In genomic region chr1:149558350-149558825, GRCh38 we compare ENCODE assay signal across 8 cellular contexts. TPM values are rescaled to one million over a fixed set of nuclear protein-coding genes. Genes with fewer than 3 reads are reported as not detected.
DNase-seq lines count a peak whose midpoint lies in the region; ATAC-seq, FAIRE-seq and TF ChIP-seq lines count a peak whose summit lies in the region.
"Not testable (repeated sequence)": the region's sequence is repeated elsewhere in the genome, so short reads cannot be mapped to it uniquely, and the experiment has no call there.

No MANE protein-coding gene starts in this region.

- H3K36me3 Mint-ChIP-seq in activated CD8-positive, alpha-beta T cell treated with anti-CD3 and anti-CD28 coated beads, Interleukin-2, amount 10 ng/mL, durations not matched to agents 7 days and 5 days (ENCODE audit: low read depth): not testable (repeated sequence)

- not testable (repeated sequence) for H2AFZ ChIP-seq in GM12878 (ENCODE audit: control insufficient read depth, low read depth, low read length)

- peak overlapping the region; percentile 70 for H3K4me3 Mint-ChIP-seq in activated CD8-positive, alpha-beta T cell treated with anti-CD3 and anti-CD28 coated beads, Interleukin-2, amount 10 ng/mL, durations not matched to agents 7 days and 5 days
- H3K4me3 Mint-ChIP-seq in stimulated activated naive CD8-positive, alpha-beta T cell treated with anti-CD3 and anti-CD28 coated beads, Interleukin-15, amount 100 ng/mL, for 72 hours: peak overlapping the region; percentile 79 to 80

- not testable (repeated sequence) for ATAC-seq in activated CD8-positive, alpha-beta T cell treated with anti-CD3 and anti-CD28 coated beads, Interleukin-2, amount 10 ng/mL, durations not matched to agents 7 days and 5 days; GM12878; stimulated activated naive CD8-positive, alpha-beta T cell treated with anti-CD3 and anti-CD28 coated beads, Interleukin-15, amount 100 ng/mL, for 72 hours

- H3K27ac ChIP-seq in DOHH2 (ENCODE audit: low read depth, low read length); GM12878 (ENCODE audit: control insufficient read depth, insufficient read depth): not testable (repeated sequence)
- H3K27ac ChIP-seq in skin epidermis: peak overlapping the region in 9 of 21 experiments; percentile 11 to 76 (median 57)

- POLR2A ChIA-PET in activated CD8-positive, alpha-beta T cell treated with anti-CD3 and anti-CD28 coated beads, Interleukin-2, amount 10 ng/mL, durations not matched to agents 7 days and 5 days (lab: Charles Lee); GM12878 (lab: Charles Lee): not testable (repeated sequence)

- not testable (repeated sequence) for H3K9ac ChIP-seq in NT2/D1 (ENCODE audit: insufficient read length, low read depth); GM12878 (ENCODE audit: control insufficient read depth, insufficient read depth, low read length)

- H3F3A ChIP-seq in DOHH2 (ENCODE audit: control insufficient read depth, insufficient read depth): not testable (repeated sequence)

- not testable (repeated sequence) for H4K20me1 ChIP-seq in DOHH2 (ENCODE audit: control insufficient read depth, insufficient read depth, low read depth, low read length); GM12878 (ENCODE audit: control insufficient read depth, insufficient read depth)

- H3K4me2 ChIP-seq in DOHH2 (ENCODE audit: low read length) (peak overlapping the region; percentile 47), GM12878 (ENCODE audit: control insufficient read depth, insufficient read depth) (0 out of 2 replicates have a peak overlapping the region, but pooled peaks have one; percentile 44)

- in situ Hi-C loops in GM12878 (cut with MboI): not testable (repeated sequence)

- TF ChIP-seq RAD21 in GM12878 (IDR thresholded peaks at IDR 0.05; ENCODE audit: insufficient read depth, low read depth, low read length): not testable (repeated sequence)

- not testable (repeated sequence) for H3K4me1 Mint-ChIP-seq in activated CD8-positive, alpha-beta T cell treated with anti-CD3 and anti-CD28 coated beads, Interleukin-2, amount 10 ng/mL, durations not matched to agents 7 days and 5 days (ENCODE audit: low read depth); stimulated activated naive CD8-positive, alpha-beta T cell treated with anti-CD3 and anti-CD28 coated beads, Interleukin-15, amount 100 ng/mL, for 72 hours

- FAIRE-seq in GM12878 (lab: Jason Lieb, UNC): not testable (repeated sequence)

- H3K9me3 ChIP-seq in DOHH2 (ENCODE audit: control insufficient read depth, insufficient read depth, low read length); NT2/D1 (ENCODE audit: insufficient read depth, low read length); GM12878 (replicated peaks; ENCODE audit: control insufficient read depth, insufficient read depth, low read length): not testable (repeated sequence)

- CTCF ChIA-PET in activated CD8-positive, alpha-beta T cell treated with anti-CD3 and anti-CD28 coated beads, Interleukin-2, amount 10 ng/mL, durations not matched to agents 7 days and 5 days (lab: Charles Lee); GM12878 (lab: Yijun Ruan, JAX): not testable (repeated sequence)

- intact Hi-C loops in GM12878 (cut with micrococcal nuclease; ENCODE audit: unreplicated experiment): not testable (repeated sequence)

- SMC1A ChIA-PET in GM12878 (lab: Charles Lee; ENCODE audit: uncharacterized antibody, unreplicated experiment): not testable (repeated sequence)

- not testable (repeated sequence) for H3K27me3 Mint-ChIP-seq in activated CD8-positive, alpha-beta T cell treated with anti-CD3 and anti-CD28 coated beads, Interleukin-2, amount 10 ng/mL, durations not matched to agents 7 days and 5 days (ENCODE audit: low read depth); stimulated activated naive CD8-positive, alpha-beta T cell treated with anti-CD3 and anti-CD28 coated beads, Interleukin-15, amount 100 ng/mL, for 72 hours

- H3K4me3 ChIP-seq in DOHH2 (ENCODE audit: low read length) (peak overlapping the region; percentile 63), NT2/D1 (ENCODE audit: insufficient read length, low read depth) (peak overlapping the region; percentile 30), skin epidermis (peak overlapping the region in 6 of 7 experiments; percentile 14 to 43 (median 32))
- not testable (repeated sequence) for H3K4me3 ChIP-seq in GM12878

- H3K9me3 Mint-ChIP-seq in activated CD8-positive, alpha-beta T cell treated with anti-CD3 and anti-CD28 coated beads, Interleukin-2, amount 10 ng/mL, durations not matched to agents 7 days and 5 days (ENCODE audit: insufficient read depth); stimulated activated naive CD8-positive, alpha-beta T cell treated with anti-CD3 and anti-CD28 coated beads, Interleukin-15, amount 100 ng/mL, for 72 hours: not testable (repeated sequence)

- peak overlapping the region; percentile 84 for H3K27ac Mint-ChIP-seq in activated CD8-positive, alpha-beta T cell treated with anti-CD3 and anti-CD28 coated beads, Interleukin-2, amount 10 ng/mL, durations not matched to agents 7 days and 5 days
- H3K27ac Mint-ChIP-seq in stimulated activated naive CD8-positive, alpha-beta T cell treated with anti-CD3 and anti-CD28 coated beads, Interleukin-15, amount 100 ng/mL, for 72 hours: peak overlapping the region; percentile 92 to 99

- TF ChIP-seq CTCF in DOHH2 (IDR thresholded peaks at IDR 0.05; ENCODE audit: low read depth, low read length, poor library complexity, severe bottlenecking); GM12878 (IDR thresholded peaks at IDR 0.05 in 2 of 3, conservative IDR thresholded peaks at IDR 0.05 in 1 of 3; ENCODE audit: control insufficient read depth in 2 of 3, extremely low read depth in 1 of 3, insufficient read depth in 1 of 3, low read depth in 3 of 3, low read length in 3 of 3): not testable (repeated sequence)

- not testable (repeated sequence) for H3K36me3 ChIP-seq in DOHH2 (ENCODE audit: control insufficient read depth, low read length); NT2/D1 (ENCODE audit: insufficient read depth, insufficient read length, low read length); GM12878 (ENCODE audit: control insufficient read depth in 2 of 2, insufficient read depth in 2 of 2, low read length in 1 of 2)

- not testable (repeated sequence) for H3K9me2 ChIP-seq in DOHH2 (replicated peaks; ENCODE audit: control insufficient read depth, low read length)

- H3K79me2 ChIP-seq in DOHH2 (ENCODE audit: control insufficient read depth, low read length); GM12878 (ENCODE audit: control insufficient read depth, insufficient read depth, low read length): not testable (repeated sequence)

- BruUV-seq in GM12878 (replicated peaks; lab: Mats Ljungman, UMichigan): not testable (repeated sequence)

- RAD21 ChIA-PET in GM12878 (lab: Charles Lee; ENCODE audit: unreplicated experiment): not testable (repeated sequence)

- H3K27me3 ChIP-seq in DOHH2 (ENCODE audit: control insufficient read depth, low read length); NT2/D1 (ENCODE audit: insufficient read depth, insufficient read length); GM12878 (replicated peaks in 1 of 2; ENCODE audit: control insufficient read depth in 2 of 2, insufficient read depth in 2 of 2, low read length in 1 of 2): not testable (repeated sequence)

- H3K4me1 ChIP-seq in DOHH2 (ENCODE audit: control insufficient read depth, low read length); NT2/D1 (ENCODE audit: insufficient read depth, insufficient read length); GM12878 (ENCODE audit: control insufficient read depth, insufficient read depth, low read length): not testable (repeated sequence)

- not testable (repeated sequence) for TF ChIP-seq POLR2A in GM12878 (IDR thresholded peaks at IDR 0.05; ENCODE audit: low read depth, low read length)

- TF ChIP-seq EP300 in GM12878 (IDR thresholded peaks at IDR 0.05; ENCODE audit: borderline replicate concordance in 1 of 2, control insufficient read depth in 1 of 2, low read depth in 2 of 2, low read length in 2 of 2): not testable (repeated sequence)

- DNase-seq in NT2/D1 (ENCODE audit: low read depth, low spot score) (peak; percentile 66), GM12878 (ENCODE audit: low read depth, low spot score) (peak; percentile 25), fibroblast of the conjunctiva (ENCODE audit: low read depth) (peak; percentile 56), medulla oblongata (ENCODE audit: extremely low spot score) (peak; percentile 27)
- DNase-seq in activated CD8-positive, alpha-beta T cell treated with anti-CD3 and anti-CD28 coated beads, Interleukin-2, amount 10 ng/mL, durations not matched to agents 7 days and 5 days: peak; percentile 71
- DNase-seq in stimulated activated naive CD8-positive, alpha-beta T cell treated with anti-CD3 and anti-CD28 coated beads, Interleukin-15, amount 100 ng/mL, for 72 hours: peak; percentile 71 to 80

- WGBS in GM12878 (ENCODE audit: insufficient coverage, insufficient replicate concordance, low lambda C conversion rate, missing lambda C conversion rate): 1% methylated on average over 35 of the region's 36 CpGs

TF ChIP-seq in GM12878, 131 proteins besides CTCF, POLR2A, EP300 and RAD21 (continues in another document):
- TF ChIP-seq ZNF24 (IDR thresholded peaks at IDR 0.05): peak; percentile 87

RNA-seq across cellular contexts. Expression of gene PPIAL4C, which starts 25.3 kb away (rescaled TPM):
- total RNA-seq in activated CD8-positive, alpha-beta T cell treated with anti-CD3 and anti-CD28 coated beads, Interleukin-2, amount 10 ng/mL, durations not matched to agents 7 days and 5 days: 1 to 10 TPM in 1 of 2 experiments, not detected in 1; 1.4 TPM
- total RNA-seq in GM12878 (2013; cell fraction: nucleolus; rRNA removed): not detected in 2 replicates
- total RNA-seq in GM12878 (2014; rRNA removed): not detected in 2 replicates
- not detected in 2 replicates for total RNA-seq in GM12878 (2014; rRNA removed; fragmentation: Illumina TruSeq; extraction: Trizol)
- 0.62 TPM in 1 of 2 replicates, not detected in the other for total RNA-seq in GM12878 (2021)
- polyA plus RNA-seq in GM12878 (2011; ENCODE audit: low read depth): not detected
- polyA plus RNA-seq in GM12878 (2011; rRNA removed): not detected in 2 replicates
- polyA plus RNA-seq in GM12878 (2011; cell fraction: cytosol; rRNA removed): not detected in 2 replicates
- polyA plus RNA-seq in GM12878 (2011; cell fraction: nucleus; rRNA removed): not detected in 2 replicates
- not detected in 2 replicates for polyA plus RNA-seq in GM12878 (2012)
- not detected in 2 replicates for polyA plus RNA-seq in GM12878 (2014; fragmentation: Illumina TruSeq; extraction: Trizol)
- polyA plus RNA-seq in GM12878 (2014; fragmentation: Nextera tagmentation; extraction: Ambion mirVana): not detected
- not detected in 2 replicates for polyA plus RNA-seq in GM12878 (2014; rRNA removed)
- polyA plus RNA-seq in GM12878 (2016; fragmentation: Nextera tagmentation; extraction: Ambion mirVana): under 1 TPM; 0.44 to 0.53 TPM
- not detected in 2 replicates for polyA minus RNA-seq in GM12878 (2011; rRNA and poly(A)+ RNA removed)
- not detected in 2 replicates for polyA minus RNA-seq in GM12878 (2011; cell fraction: cytosol; rRNA and poly(A)+ RNA removed)
- not detected in 2 replicates for polyA minus RNA-seq in GM12878 (2011; cell fraction: nucleus; rRNA and poly(A)+ RNA removed)

Comparison
In these comparisons a context has a peak if more than half of its experiments do, and no peak if none do; other contexts are left out.
1. DNase-seq: peak in every context shown above with its lines; median percentile 76 in stimulated activated naive CD8-positive, alpha-beta T cell treated with anti-CD3 and anti-CD28 coated beads, Interleukin-15, amount 100 ng/mL, for 72 hours; 71 in activated CD8-positive, alpha-beta T cell treated with anti-CD3 and anti-CD28 coated beads, Interleukin-2, amount 10 ng/mL, durations not matched to agents 7 days and 5 days; 66 in NT2/D1; 56 in fibroblast of the conjunctiva; 27 in medulla oblongata; 25 in GM12878.